Comparison of ENCODE assay signal across 15 cellular contexts in genomic region chr3:52228751-52229291, GRCh38. TPM values are rescaled to one million over a fixed set of nuclear protein-coding genes. Genes with fewer than 3 reads are reported as not detected.
"Had no signal": no experiment of that assay in that cellular context is flagged by ENCODE, and none has a peak within 500 bp of the region (broad histone marks: within the 10 kb centered on the region; RNA-seq: fewer than 3 reads in every experiment).

No MANE protein-coding gene starts in this region.

- H3K4me2 ChIP-seq: neural progenitor cell had no signal

- H3K36me3 ChIP-seq: neural progenitor cell, uterus had no signal

- DNase-seq: activated B cell treated with CpG ODN at 0.5 μM for 24 hours; activated T-cell treated with anti-CD3 and anti-CD28 coated beads, Interleukin-2, amount 50 U/mL, for 24 hours; adrenal gland; heart right ventricle; left colon; naive B cell; stimulated activated naive B cell treated with anti-CD40 and anti-IgM and Interleukin-4, amounts not matched to agents 10 μg/mL and 1 μg/mL and 100 μg/mL, for 72 hours; thyroid gland; uterus had no signal

- H3K27me3 ChIP-seq: adrenal gland, dorsolateral prefrontal cortex, gastroesophageal sphincter, heart right ventricle, neural progenitor cell, pancreas, thyroid gland, uterus had no signal

- H3K27ac ChIP-seq: adrenal gland, dorsolateral prefrontal cortex, gastroesophageal sphincter, heart right ventricle, neural progenitor cell, pancreas, thyroid gland, uterus had no signal

- H2AFZ ChIP-seq: neural progenitor cell had no signal

- H3K27ac Mint-ChIP-seq: activated B cell treated with CpG ODN at 0.5 μM for 24 hours; activated naive CD4-positive, alpha-beta T cell treated with anti-CD3 and anti-CD28 coated beads, Interleukin-2, amount 50 U/mL, for 24 hours; neural progenitor cell; stimulated activated naive B cell treated with anti-CD40 and anti-IgM and Interleukin-4, amounts not matched to agents 10 μg/mL and 1 μg/mL and 100 μg/mL, for 72 hours; T-helper 2 cell treated with Interferon-gamma antibody and Interleukin-4, amounts not matched to agents 5 μg/mL and 100 μg/mL, for 36 hours had no signal

- H3K9ac ChIP-seq: neural progenitor cell had no signal

- H3K9me3 Mint-ChIP-seq: activated B cell treated with CpG ODN at 0.5 μM for 24 hours; activated naive CD4-positive, alpha-beta T cell treated with anti-CD3 and anti-CD28 coated beads, Interleukin-2, amount 50 U/mL, for 24 hours; activated T-cell treated with anti-CD3 and anti-CD28 coated beads, Interleukin-2, amount 50 U/mL, for 24 hours; naive B cell; neural progenitor cell; stimulated activated naive B cell treated with anti-CD40 and anti-IgM and Interleukin-4, amounts not matched to agents 10 μg/mL and 1 μg/mL and 100 μg/mL, for 72 hours; T-helper 2 cell treated with Interferon-gamma antibody and Interleukin-4, amounts not matched to agents 5 μg/mL and 100 μg/mL, for 36 hours had no signal

- H3K4me1 Mint-ChIP-seq: neural progenitor cell had no signal

- H3K4me3 ChIP-seq: adrenal gland, dorsolateral prefrontal cortex, gastroesophageal sphincter, heart right ventricle, neural progenitor cell, pancreas, thyroid gland, uterus had no signal

- H3K36me3 Mint-ChIP-seq: naive B cell had no signal

- H3K4me3 Mint-ChIP-seq: activated B cell treated with CpG ODN at 0.5 μM for 24 hours; activated naive CD4-positive, alpha-beta T cell treated with anti-CD3 and anti-CD28 coated beads, Interleukin-2, amount 50 U/mL, for 24 hours; activated T-cell treated with anti-CD3 and anti-CD28 coated beads, Interleukin-2, amount 50 U/mL, for 24 hours; naive B cell; neural progenitor cell; stimulated activated naive B cell treated with anti-CD40 and anti-IgM and Interleukin-4, amounts not matched to agents 10 μg/mL and 1 μg/mL and 100 μg/mL, for 72 hours; T-helper 2 cell treated with Interferon-gamma antibody and Interleukin-4, amounts not matched to agents 5 μg/mL and 100 μg/mL, for 36 hours had no signal

- H3K4me1 ChIP-seq: adrenal gland, neural progenitor cell, pancreas, thyroid gland, uterus had no signal

- H3K27me3 Mint-ChIP-seq: activated B cell treated with CpG ODN at 0.5 μM for 24 hours; activated naive CD4-positive, alpha-beta T cell treated with anti-CD3 and anti-CD28 coated beads, Interleukin-2, amount 50 U/mL, for 24 hours; activated T-cell treated with anti-CD3 and anti-CD28 coated beads, Interleukin-2, amount 50 U/mL, for 24 hours; naive B cell; stimulated activated naive B cell treated with anti-CD40 and anti-IgM and Interleukin-4, amounts not matched to agents 10 μg/mL and 1 μg/mL and 100 μg/mL, for 72 hours had no signal

- ATAC-seq: gastroesophageal sphincter; heart right ventricle; left colon; pancreas; stimulated activated naive B cell treated with anti-CD40 and anti-IgM and Interleukin-4, amounts not matched to agents 10 μg/mL and 1 μg/mL and 100 μg/mL, for 72 hours had no signal

- H3K9me3 ChIP-seq: adrenal gland, gastroesophageal sphincter, heart right ventricle, pancreas, thyroid gland, uterus had no signal

RNA-seq across cellular contexts. Expression of gene TLR9, which starts 3.4 kb away (rescaled TPM):
- total RNA-seq: gastroesophageal sphincter had no signal
